Comparison of ENCODE assay signal across 21 cellular contexts in the genomic region with DNA sequence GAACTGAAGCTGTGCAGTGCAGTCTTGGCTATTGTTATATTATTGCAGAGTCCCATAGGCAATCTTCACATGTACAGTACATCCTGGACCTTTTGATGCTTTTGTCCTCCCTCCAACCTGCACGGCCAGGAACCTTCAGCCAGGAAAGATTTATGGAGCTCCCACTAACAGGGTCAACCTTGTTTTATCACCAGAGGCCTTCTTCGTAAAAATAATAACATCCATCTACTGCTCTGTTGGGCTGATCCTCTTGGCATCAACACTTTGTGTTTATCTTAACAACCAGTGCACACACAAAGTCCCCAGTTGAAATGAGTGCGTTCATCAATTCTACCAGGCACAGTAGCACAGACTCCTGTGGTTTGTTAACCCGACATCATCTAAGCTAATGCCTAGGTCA.
DNase-seq lines count a peak whose midpoint lies in the region; ATAC-seq lines count a peak whose summit lies in the region.
"Had no signal": no experiment of that assay in that cellular context is flagged by ENCODE, and none has a peak within 500 bp of the region (broad histone marks: within the 10 kb centered on the region; RNA-seq: fewer than 3 reads in every experiment).

No MANE protein-coding gene starts in this region.

- peak overlapping the region; percentile 18 for H3K27ac ChIP-seq in stomach smooth muscle (ENCODE audit: low read length)
- H3K27ac ChIP-seq: HL-60, SJSA1 had no signal

- H3K36me3 ChIP-seq in stomach smooth muscle (ENCODE audit: control insufficient read depth in 2 of 2, insufficient read depth in 2 of 2, low read length in 2 of 2), result no peaks in the 10 kb centered on the region
- H3K36me3 ChIP-seq: SJSA1 had no signal

- H3K27me3 ChIP-seq in stomach smooth muscle (ENCODE audit: control insufficient read depth in 1 of 2, insufficient read depth in 2 of 2, low read length in 2 of 2), result no peaks in the 10 kb centered on the region
- H3K27me3 ChIP-seq: SJSA1 had no signal

- H3K4me3 Mint-ChIP-seq in T-helper 17 cell, result no peak overlapping the region
- H3K4me3 Mint-ChIP-seq: CD4-positive, alpha-beta memory T cell; IgD-negative memory B cell had no signal

- no peaks in the 10 kb centered on the region for H3K27me3 Mint-ChIP-seq in T-helper 17 cell
- H3K27me3 Mint-ChIP-seq: CD4-positive, alpha-beta memory T cell; IgD-negative memory B cell had no signal

- no peaks in the 10 kb centered on the region for H3K4me1 Mint-ChIP-seq in T-helper 17 cell
- H3K4me1 Mint-ChIP-seq: CD4-positive, alpha-beta memory T cell; IgD-negative memory B cell had no signal

- H3K4me1 ChIP-seq in stomach smooth muscle (ENCODE audit: control insufficient read depth, insufficient read depth, low read length), result peaks cover 5% of the 10 kb centered on the region
- H3K4me1 ChIP-seq: SJSA1 had no signal

- H3K4me3 ChIP-seq in stomach smooth muscle (ENCODE audit: low read length in 2 of 2), result peak overlapping the region in 1 of 2 donors; percentile 23
- H3K4me3 ChIP-seq: SJSA1 had no signal

- no peak for ATAC-seq in T-helper 17 cell
- ATAC-seq in HG03039 (IDR thresholded peaks at IDR 0.05; ENCODE audit: unreplicated experiment), result no peak
- no peak for ATAC-seq in GM18519 (IDR thresholded peaks at IDR 0.05; ENCODE audit: low FRiP score, unreplicated experiment)

- no peak overlapping the region for H3K9ac ChIP-seq in stomach smooth muscle (ENCODE audit: low read length in 2 of 2)

- H3K9me3 ChIP-seq in stomach smooth muscle (ENCODE audit: control insufficient read depth in 2 of 2, low read length in 2 of 2) (no peaks in the 10 kb centered on the region), T-helper 17 cell (ENCODE audit: control insufficient read depth, low read length, poor library complexity, severe bottlenecking) (no peaks in the 10 kb centered on the region)
- H3K9me3 ChIP-seq: SJSA1 had no signal

- DNase-seq in NCI-H2081 (lab: John Stamatoyannopoulos, UW) (peak; percentile 23 to 67), NCI-H2081 treated with DMSO at 0.1 percent for 48 hours (lab: John Stamatoyannopoulos, UW) (no peak), amniotic epithelial cell (ENCODE audit: low read depth) (peak; percentile 51), islet precursor cell (peak; percentile 49), T-helper 17 cell (no peak)
- DNase-seq: 8988T; Calu3; CD4-positive, alpha-beta memory T cell; DMS79; H7; Kasumi-1; MM.1S; NCI-H1092 treated with DMSO at 0.1 percent for 48 hours; NCI-H226; NCI-H524 treated with DMSO at 0.1 percent for 48 hours had no signal

- H3K36me3 Mint-ChIP-seq in T-helper 17 cell (ENCODE audit: low read depth), result no peaks in the 10 kb centered on the region
- H3K36me3 Mint-ChIP-seq: CD4-positive, alpha-beta memory T cell; IgD-negative memory B cell had no signal

- H3K27ac Mint-ChIP-seq in T-helper 17 cell, result no peak overlapping the region
- H3K27ac Mint-ChIP-seq: CD4-positive, alpha-beta memory T cell; IgD-negative memory B cell had no signal

Comparison
In these comparisons a context has a peak if more than half of its experiments do, and no peak if none do; other contexts are left out.
1. DNase-seq: peak in NCI-H2081 (2 of 2), amniotic epithelial cell (single experiment) and islet precursor cell (single experiment); none in NCI-H2081 treated with DMSO at 0.1 percent for 48 hours (single experiment) and T-helper 17 cell (0 of 3).